In genomic region chr13:48530833-48531232, GRCh38 we compare ENCODE assay signal across 12 cellular contexts. TPM values are rescaled to one million over a fixed set of nuclear protein-coding genes. Genes with fewer than 3 reads are reported as not detected.
DNase-seq lines count a peak whose midpoint lies in the region; ATAC-seq and TF ChIP-seq lines count a peak whose summit lies in the region.
"Had no signal": no experiment of that assay in that cellular context is flagged by ENCODE, and none has a peak within 500 bp of the region (broad histone marks: within the 10 kb centered on the region; RNA-seq: fewer than 3 reads in every experiment).

No MANE protein-coding gene starts in this region.

- H3K4me3 Mint-ChIP-seq in CD4-positive, alpha-beta memory T cell = peak overlapping the region in 4 of 8 donors; percentile 92 to 98 (median 94)
- peak overlapping the region; percentile 91 for H3K4me3 Mint-ChIP-seq in activated T-helper 1 cell treated with anti-CD3 and anti-CD28 coated beads, Interleukin-12 subunit alpha, Interleukin-12 subunit beta, Interleukin-2, Interleukin-4 antibody, amounts not matched to agents 30 ng/mL and 10 ng/mL and 1 ng/mL, durations not matched to agents 14 hours and 24 hours and 36 hours
- peak overlapping the region in 7 of 10 donors; percentile 83 to 99 (median 97) for H3K4me3 Mint-ChIP-seq in naive thymus-derived CD4-positive, alpha-beta T cell

- ATAC-seq in naive thymus-derived CD4-positive, alpha-beta T cell = no peak
- ATAC-seq in GM19397 (IDR thresholded peaks at IDR 0.05; ENCODE audit: unreplicated experiment) (no peak), GM18520 (IDR thresholded peaks at IDR 0.05; ENCODE audit: unreplicated experiment) (no peak)
- ATAC-seq: left lobe of liver, PC-3 had no signal

- peaks cover 55% of the 10 kb centered on the region for H3K4me1 ChIP-seq in CD4-positive, alpha-beta memory T cell (ENCODE audit: insufficient read depth, low read length)
- H3K4me1 ChIP-seq in naive thymus-derived CD4-positive, alpha-beta T cell (ENCODE audit: control insufficient read depth in 2 of 2, insufficient read depth in 2 of 2, low read length in 2 of 2) = peaks cover 16 to 19% of the 10 kb centered on the region in 2 donors

- peak overlapping the region; percentile 18 to 99 (median 99) for H3K27ac Mint-ChIP-seq in CD4-positive, alpha-beta memory T cell
- H3K27ac Mint-ChIP-seq in activated T-helper 1 cell treated with anti-CD3 and anti-CD28 coated beads, Interleukin-12 subunit alpha, Interleukin-12 subunit beta, Interleukin-2, Interleukin-4 antibody, amounts not matched to agents 30 ng/mL and 10 ng/mL and 1 ng/mL, durations not matched to agents 14 hours and 24 hours and 36 hours = no peak overlapping the region
- peak overlapping the region; percentile 98 to 100 (median 99) for H3K27ac Mint-ChIP-seq in naive thymus-derived CD4-positive, alpha-beta T cell

- H3K27ac ChIP-seq in CD4-positive, alpha-beta memory T cell (ENCODE audit: low read depth, low read length) = peak overlapping the region; percentile 92
- H3K27ac ChIP-seq in naive thymus-derived CD4-positive, alpha-beta T cell (ENCODE audit: low read depth, low read length) = peak overlapping the region; percentile 96

- H3K36me3 Mint-ChIP-seq in CD4-positive, alpha-beta memory T cell = peaks cover 0 to 5% of the 10 kb centered on the region in 2 donors
- H3K36me3 Mint-ChIP-seq in activated T-helper 1 cell treated with anti-CD3 and anti-CD28 coated beads, Interleukin-12 subunit alpha, Interleukin-12 subunit beta, Interleukin-2, Interleukin-4 antibody, amounts not matched to agents 30 ng/mL and 10 ng/mL and 1 ng/mL, durations not matched to agents 14 hours and 24 hours and 36 hours (ENCODE audit: low read depth) = no peaks in the 10 kb centered on the region
- H3K36me3 Mint-ChIP-seq in naive thymus-derived CD4-positive, alpha-beta T cell = peaks cover 0 to 10% (median 0%) of the 10 kb centered on the region in 5 donors

- peaks cover 0 to 3% (median 0%) of the 10 kb centered on the region in 8 donors for H3K9me3 Mint-ChIP-seq in CD4-positive, alpha-beta memory T cell
- peaks cover 4% of the 10 kb centered on the region for H3K9me3 Mint-ChIP-seq in activated T-helper 1 cell treated with anti-CD3 and anti-CD28 coated beads, Interleukin-12 subunit alpha, Interleukin-12 subunit beta, Interleukin-2, Interleukin-4 antibody, amounts not matched to agents 30 ng/mL and 10 ng/mL and 1 ng/mL, durations not matched to agents 14 hours and 24 hours and 36 hours
- peaks cover 0 to 6% (median 0%) of the 10 kb centered on the region in 11 donors for H3K9me3 Mint-ChIP-seq in naive thymus-derived CD4-positive, alpha-beta T cell

- no peak for DNase-seq in CD4-positive, alpha-beta memory T cell
- DNase-seq in GM12864 (ENCODE audit: low read depth) = no peak
- DNase-seq in activated T-helper 1 cell treated with anti-CD3 and anti-CD28 coated beads, Interleukin-12 subunit alpha, Interleukin-12 subunit beta, Interleukin-2, Interleukin-4 antibody, amounts not matched to agents 30 ng/mL and 10 ng/mL and 1 ng/mL, durations not matched to agents 14 hours and 24 hours and 36 hours (ENCODE audit: low spot score) = no peak
- DNase-seq in naive thymus-derived CD4-positive, alpha-beta T cell = no peak
- DNase-seq in AG08396 (ENCODE audit: low spot score) = no peak
- DNase-seq: activated CD4-positive, CD25-positive, alpha-beta regulatory T cell; activated effector memory CD4-positive, alpha-beta T cell treated with anti-CD3 and anti-CD28 coated beads, Interleukin-2, amount 50 U/mL, for 16 hours; PC-3 had no signal

- H3K4me3 ChIP-seq in CD4-positive, alpha-beta memory T cell (ENCODE audit: low read length in 2 of 2) = peak overlapping the region in 1 of 2 donors; percentile 75
- peak overlapping the region; percentile 16; the same call in 1 of the 2 replicates for H3K4me3 ChIP-seq in GM12864 (ENCODE audit: low read depth, low read length)
- H3K4me3 ChIP-seq in naive thymus-derived CD4-positive, alpha-beta T cell (ENCODE audit: low read length) = no peak overlapping the region

- no peaks in the 10 kb centered on the region for H3K27me3 Mint-ChIP-seq in CD4-positive, alpha-beta memory T cell
- H3K27me3 Mint-ChIP-seq in activated T-helper 1 cell treated with anti-CD3 and anti-CD28 coated beads, Interleukin-12 subunit alpha, Interleukin-12 subunit beta, Interleukin-2, Interleukin-4 antibody, amounts not matched to agents 30 ng/mL and 10 ng/mL and 1 ng/mL, durations not matched to agents 14 hours and 24 hours and 36 hours (ENCODE audit: insufficient read depth) = peaks cover 6% of the 10 kb centered on the region
- peaks cover 0 to 9% (median 0%) of the 10 kb centered on the region in 5 donors for H3K27me3 Mint-ChIP-seq in naive thymus-derived CD4-positive, alpha-beta T cell

- POLR2A ChIA-PET in CD4-positive, alpha-beta memory T cell (lab: Charles Lee; ENCODE audit: partially characterized antibody) = interaction anchor here (1.2 to 6.8 kb wide), 9 partner anchors 21 to 131 kb away, joined by 6 to 126 read pairs (median 35); partner anchors contain the start of gene LPAR6
- POLR2A ChIA-PET in naive thymus-derived CD4-positive, alpha-beta T cell (lab: Charles Lee) = interaction anchor here (0.6 to 5.5 kb wide), 14 partner anchors 9 to 298 kb away, joined by 3 to 83 read pairs (median 11); partner anchors contain the start of gene ITM2B

- intact Hi-C loops in CD4-positive, alpha-beta memory T cell (cut with micrococcal nuclease) = loop anchor here (10.0 kb wide), 1 partner anchor 444 kb away; the partner anchor contains the start of gene FNDC3A
- intact Hi-C loops in activated T-helper 1 cell treated with anti-CD3 and anti-CD28 coated beads, Interleukin-12 subunit alpha, Interleukin-12 subunit beta, Interleukin-2, Interleukin-4 antibody, amounts not matched to agents 30 ng/mL and 10 ng/mL and 1 ng/mL, durations not matched to agents 14 hours and 24 hours and 36 hours (cut with micrococcal nuclease) = loop anchor here (10.0 kb wide), 1 partner anchor 444 kb away; the partner anchor contains the start of gene FNDC3A
- intact Hi-C loops in naive thymus-derived CD4-positive, alpha-beta T cell (cut with micrococcal nuclease) = loop anchor here (5.0 to 10.0 kb wide), 4 partner anchors 376 to 1979 kb away; partner anchors contain the start of genes CAB39L (in 1 of the 2), LRCH1 (in 1 of the 2), SETDB2 (in 1 of the 2) and SPRYD7 (in 1 of the 2)

- no peak for TF ChIP-seq CTCF in GM12864 (IDR thresholded peaks at IDR 0.05; ENCODE audit: low read depth, low read length, missing control alignments)

- CTCF ChIA-PET in CD4-positive, alpha-beta memory T cell (lab: Charles Lee; ENCODE audit: partially characterized antibody) = interaction anchor here (0.9 to 1.9 kb wide), 4 partner anchors 12 to 49 kb away, joined by 3 to 8 read pairs (median 3); no protein-coding TSS in a partner anchor
- CTCF ChIA-PET in naive thymus-derived CD4-positive, alpha-beta T cell (lab: Charles Lee) = interaction anchor here (0.6 to 2.3 kb wide), 2 partner anchors 25 to 130 kb away, joined by 3 to 6 read pairs; no protein-coding TSS in a partner anchor

- no peaks in the 10 kb centered on the region for H3K36me3 ChIP-seq in CD4-positive, alpha-beta memory T cell (ENCODE audit: insufficient read depth, low read length)
- no peaks in the 10 kb centered on the region for H3K36me3 ChIP-seq in naive thymus-derived CD4-positive, alpha-beta T cell (ENCODE audit: control insufficient read depth in 2 of 3, insufficient read depth in 3 of 3, low read length in 3 of 3)
- H3K36me3 ChIP-seq: neutrophil had no signal

- no peaks in the 10 kb centered on the region for H3K9me3 ChIP-seq in CD4-positive, alpha-beta memory T cell (ENCODE audit: control insufficient read depth in 1 of 2, low read length in 2 of 2)
- H3K9me3 ChIP-seq in naive thymus-derived CD4-positive, alpha-beta T cell (ENCODE audit: control insufficient read depth in 2 of 3, low read length in 3 of 3) = no peaks in the 10 kb centered on the region
- H3K9me3 ChIP-seq: neutrophil had no signal

- no peaks in the 10 kb centered on the region for H3K27me3 ChIP-seq in CD4-positive, alpha-beta memory T cell (ENCODE audit: insufficient read depth, low read length)
- no peaks in the 10 kb centered on the region for H3K27me3 ChIP-seq in naive thymus-derived CD4-positive, alpha-beta T cell (ENCODE audit: control insufficient read depth in 2 of 2, insufficient read depth in 2 of 2, low read length in 2 of 2)
- H3K27me3 ChIP-seq: neutrophil had no signal

- H3K4me1 Mint-ChIP-seq in CD4-positive, alpha-beta memory T cell = peaks cover 23 to 63% (median 37%) of the 10 kb centered on the region in 4 donors
- H3K4me1 Mint-ChIP-seq in activated T-helper 1 cell treated with anti-CD3 and anti-CD28 coated beads, Interleukin-12 subunit alpha, Interleukin-12 subunit beta, Interleukin-2, Interleukin-4 antibody, amounts not matched to agents 30 ng/mL and 10 ng/mL and 1 ng/mL, durations not matched to agents 14 hours and 24 hours and 36 hours (ENCODE audit: low read depth) = peaks cover 32% of the 10 kb centered on the region
- H3K4me1 Mint-ChIP-seq in naive thymus-derived CD4-positive, alpha-beta T cell = peaks cover 11 to 44% (median 31%) of the 10 kb centered on the region in 7 donors

RNA-seq across cellular contexts. Expression of gene RCBTB2, which starts 2.0 kb away (rescaled TPM):
- 10 to 100 TPM; 23.9 to 25.7 TPM for total RNA-seq in CD4-positive, alpha-beta memory T cell
- polyA plus RNA-seq in CD4-positive, alpha-beta memory T cell = 10 to 100 TPM; 33.7 to 46.5 TPM
- 1.7 and 2.0 TPM in 2 replicates for total RNA-seq in activated T-helper 1 cell treated with anti-CD3 and anti-CD28 coated beads, Interleukin-12 subunit alpha, Interleukin-12 subunit beta, Interleukin-2, Interleukin-4 antibody, amounts not matched to agents 30 ng/mL and 10 ng/mL and 1 ng/mL, durations not matched to agents 14 hours and 24 hours and 36 hours
- 10 to 100 TPM in 3 of 5 experiments, 1 to 10 TPM in 2; 7.6 to 17.8 (median 10.1) TPM for total RNA-seq in naive thymus-derived CD4-positive, alpha-beta T cell
- 10 to 100 TPM; 14.6 to 19.7 TPM for polyA plus RNA-seq in naive thymus-derived CD4-positive, alpha-beta T cell
